8 cellular contexts compared by ENCODE assay signal in genomic region chr3:134250717-134251220, GRCh38. TPM values are rescaled to one million over a fixed set of nuclear protein-coding genes. Genes with fewer than 3 reads are reported as not detected.
DNase-seq lines count a peak whose midpoint lies in the region; ATAC-seq and TF ChIP-seq lines count a peak whose summit lies in the region.

Gene RYK (minus strand): TSS chr3:134250859. CDS start chr3:134250654, 205 bp downstream.

- H3K27ac ChIP-seq in SU-DHL-6 (ENCODE audit: low read depth, low read length) = no peak within 1 kb of the TSS; the same call in 1 of the 2 replicates
- H3K27ac ChIP-seq in cardiac muscle cell = peak within 1 kb of the TSS; percentile 97
- peak within 1 kb of the TSS; percentile 90 to 95 (median 92) for H3K27ac ChIP-seq in transverse colon

- H3K9me3 Mint-ChIP-seq in activated naive CD8-positive, alpha-beta T cell treated with anti-CD3 and anti-CD28 coated beads, Interleukin-2, amount 50 U/mL, for 24 hours = peaks cover 3% of the 10 kb centered on the region

- TF ChIP-seq CTCF in SU-DHL-6 (IDR thresholded peaks at IDR 0.05; ENCODE audit: insufficient read depth, low read length, poor library complexity, severe bottlenecking) (no peak), cardiac muscle cell (IDR thresholded peaks at IDR 0.05; ENCODE audit: low read depth, low read length) (no peak), transverse colon (IDR thresholded peaks at IDR 0.05) (no peak)

- H3K4me3 ChIP-seq in SU-DHL-6 (ENCODE audit: insufficient read depth, low read length, poor library complexity, severe bottlenecking) (peak within 1 kb of the TSS; percentile 59), cardiac muscle cell (peak within 1 kb of the TSS; percentile 75), transverse colon (peak within 1 kb of the TSS; percentile 78 to 97 (median 86))

- peaks cover 8% of the 10 kb centered on the region for H3K27me3 Mint-ChIP-seq in activated naive CD8-positive, alpha-beta T cell treated with anti-CD3 and anti-CD28 coated beads, Interleukin-2, amount 50 U/mL, for 24 hours

- 0 to 1% methylated on average over 12 to 14 of the region's 59 CpGs for WGBS in transverse colon (ENCODE audit: low coverage in 1 of 2), 2 donors

- H3K27ac Mint-ChIP-seq in activated naive CD8-positive, alpha-beta T cell treated with anti-CD3 and anti-CD28 coated beads, Interleukin-2, amount 50 U/mL, for 24 hours = peak within 1 kb of the TSS; percentile 94

- peak within 1 kb of the TSS; percentile 97 for H2AFZ ChIP-seq in SU-DHL-6 (ENCODE audit: low read depth, low read length, severe bottlenecking)

- DNase-seq in NCI-H1092 treated with DMSO at 0.1 percent for 48 hours (lab: John Stamatoyannopoulos, UW) (peak; percentile 78), cardiac muscle cell (ENCODE audit: low read depth in 1 of 2, low spot score in 1 of 2) (peak; percentile 82 to 88), pons (ENCODE audit: low spot score) (peak; percentile 65), transverse colon (peak; percentile 86)
- DNase-seq in activated naive CD8-positive, alpha-beta T cell treated with anti-CD3 and anti-CD28 coated beads, Interleukin-2, amount 50 U/mL, for 24 hours = peak; percentile 82

- peaks cover 29% of the 10 kb centered on the region for H4K20me1 ChIP-seq in SU-DHL-6 (ENCODE audit: low read depth, low read length)

- H3K9me3 ChIP-seq in SU-DHL-6 (ENCODE audit: insufficient read depth, low read length) (no peaks in the 10 kb centered on the region), cardiac muscle cell (ENCODE audit: low read depth) (no peaks in the 10 kb centered on the region), transverse colon (no peaks in the 10 kb centered on the region)

- H3F3A ChIP-seq in SU-DHL-6 (ENCODE audit: insufficient read depth) = peaks cover 8% of the 10 kb centered on the region

- peaks cover 78% of the 10 kb centered on the region for H3K4me1 Mint-ChIP-seq in activated naive CD8-positive, alpha-beta T cell treated with anti-CD3 and anti-CD28 coated beads, Interleukin-2, amount 50 U/mL, for 24 hours

- in situ Hi-C loops in transverse colon (cut with MboI; ENCODE audit: low pct_ligation_motif_present in 1 of 4, low pct_unique_long_range_greater_than_20kb in 1 of 4, low sequenced_read_pairs in 3 of 4) = no loop called here

- TF ChIP-seq EP300 in transverse colon (IDR thresholded peaks at IDR 0.05; ENCODE audit: low read depth) = no peak

- intact Hi-C loops in transverse colon (cut with DNase I; ENCODE audit: low total_unique reads) = no loop called here

- H3K27me3 ChIP-seq in SU-DHL-6 (ENCODE audit: low read length) (no peaks in the 10 kb centered on the region), cardiac muscle cell (no peaks in the 10 kb centered on the region), transverse colon (no peaks in the 10 kb centered on the region)

- ATAC-seq in HG02610 (IDR thresholded peaks at IDR 0.05; ENCODE audit: unreplicated experiment) = peak; percentile 75
- ATAC-seq in activated naive CD8-positive, alpha-beta T cell treated with anti-CD3 and anti-CD28 coated beads, Interleukin-2, amount 50 U/mL, for 24 hours = peak; percentile 85

- peaks cover 13% of the 10 kb centered on the region; the same call in 1 of the 2 replicates for H3K79me2 ChIP-seq in SU-DHL-6 (ENCODE audit: insufficient read depth, low read length)

- H3K36me3 ChIP-seq in SU-DHL-6 (ENCODE audit: low read length) = no peaks in the 10 kb centered on the region
- H3K36me3 ChIP-seq in cardiac muscle cell = no peaks in the 10 kb centered on the region
- H3K36me3 ChIP-seq in transverse colon = no peaks in the 10 kb centered on the region

- H3K9me2 ChIP-seq in SU-DHL-6 (replicated peaks; ENCODE audit: insufficient read depth, low read length) = no peaks in the 10 kb centered on the region

- H3K4me2 ChIP-seq in SU-DHL-6 (ENCODE audit: low read depth, low read length, poor library complexity, severe bottlenecking) = peak within 1 kb of the TSS; percentile 95

- H3K4me1 ChIP-seq in cardiac muscle cell (ENCODE audit: low read depth) (peaks cover 33% of the 10 kb centered on the region), transverse colon (peaks cover 7 to 46% (median 18%) of the 10 kb centered on the region in 4 donors)

- TF ChIP-seq POLR2A in GM10847 (IDR thresholded peaks at IDR 0.05; ENCODE audit: extremely low read depth, insufficient read length) (peak; percentile 61), transverse colon (IDR thresholded peaks at IDR 0.05) (peak; percentile 50)

- H3K9ac ChIP-seq in SU-DHL-6 (ENCODE audit: low read length) = peak within 1 kb of the TSS; percentile 63

- peak within 1 kb of the TSS; percentile 94 for H3K4me3 Mint-ChIP-seq in activated naive CD8-positive, alpha-beta T cell treated with anti-CD3 and anti-CD28 coated beads, Interleukin-2, amount 50 U/mL, for 24 hours

- H3K36me3 Mint-ChIP-seq in activated naive CD8-positive, alpha-beta T cell treated with anti-CD3 and anti-CD28 coated beads, Interleukin-2, amount 50 U/mL, for 24 hours (ENCODE audit: low read depth) = peaks cover 13% of the 10 kb centered on the region

RNA-seq across cellular contexts. Expression of gene RYK, which starts in this region (rescaled TPM):
- 65.9 and 73.3 TPM in 2 replicates for total RNA-seq in cardiac muscle cell
- 61.8 and 75.5 TPM in 2 replicates for polyA plus RNA-seq in cardiac muscle cell
- 10 to 100 TPM; 20.2 to 91.1 (median 61.6) TPM for total RNA-seq in transverse colon
